Comparison of ENCODE assay signal across 24 cellular contexts in genomic region chr1:29004813-29005212, GRCh38.
"Had no signal": no experiment of that assay in that cellular context is flagged by ENCODE, and none has a peak within 500 bp of the region (broad histone marks: within the 10 kb centered on the region; RNA-seq: fewer than 3 reads in every experiment).

No MANE protein-coding gene starts in this region.

- ATAC-seq: esophagus mucosa; gastrocnemius medialis; left lobe of liver; naive thymus-derived CD8-positive, alpha-beta T cell; pancreas; right lobe of liver had no signal

- H3K4me1 Mint-ChIP-seq: neural crest cell had no signal

- H3K4me3 ChIP-seq: dorsolateral prefrontal cortex, gastrocnemius medialis, lung, pancreas, right lobe of liver, stomach, thyroid gland had no signal

- H3K4me1 ChIP-seq: gastrocnemius medialis, pancreas, right lobe of liver, stomach, thyroid gland had no signal

- H3K9me3 Mint-ChIP-seq: memory B cell; naive thymus-derived CD8-positive, alpha-beta T cell; neural crest cell; type B pancreatic cell had no signal

- H3K27me3 Mint-ChIP-seq: memory B cell; naive thymus-derived CD8-positive, alpha-beta T cell; type B pancreatic cell had no signal

- H3K27ac Mint-ChIP-seq: memory B cell, type B pancreatic cell had no signal

- H3K27ac ChIP-seq: dorsolateral prefrontal cortex, epithelial cell of prostate, gastrocnemius medialis, neutrophil, pancreas, right lobe of liver, stomach, thyroid gland had no signal

- DNase-seq: dorsolateral prefrontal cortex; effector CD4-positive, alpha-beta T cell; foreskin fibroblast; gastrocnemius medialis; midbrain; naive thymus-derived CD8-positive, alpha-beta T cell; pancreas; right lobe of liver; small intestine; stimulated activated CD4-positive, alpha-beta T cell treated with anti-CD3 and anti-CD28 coated beads, Interleukin-12 subunit alpha, Interleukin-12 subunit beta, amount 100 ng/mL, for 4 hours; stimulated activated CD4-positive, alpha-beta T cell treated with anti-CD3 and anti-CD28 coated beads, Interleukin-1b, Interleukin-23, amount 100 ng/mL, for 48 hours; stimulated activated CD4-positive, alpha-beta T cell treated with anti-CD3 and anti-CD28 coated beads, Interleukin-4, amount 100 ng/mL, for 1 hour; stimulated activated CD8-positive, alpha-beta memory T cell treated with anti-CD3 and anti-CD28 coated beads, Interleukin-4, amount 100 ng/mL, for 48 hours; stimulated activated naive CD4-positive, alpha-beta T cell treated with Interleukin-2 at 50 U/mL for 16 hours; stomach; thyroid gland had no signal

- H3K27me3 ChIP-seq: dorsolateral prefrontal cortex, gastrocnemius medialis, neutrophil, pancreas, right lobe of liver, stomach, thyroid gland had no signal

- H3K36me3 ChIP-seq: gastrocnemius medialis, pancreas, right lobe of liver, thyroid gland had no signal

- H3K9me3 ChIP-seq: gastrocnemius medialis, neutrophil, pancreas, right lobe of liver, stomach, thyroid gland had no signal

- H3K4me3 Mint-ChIP-seq: memory B cell; naive thymus-derived CD8-positive, alpha-beta T cell; neural crest cell; type B pancreatic cell had no signal
